25 cellular contexts compared by ENCODE assay signal in the genomic region with DNA sequence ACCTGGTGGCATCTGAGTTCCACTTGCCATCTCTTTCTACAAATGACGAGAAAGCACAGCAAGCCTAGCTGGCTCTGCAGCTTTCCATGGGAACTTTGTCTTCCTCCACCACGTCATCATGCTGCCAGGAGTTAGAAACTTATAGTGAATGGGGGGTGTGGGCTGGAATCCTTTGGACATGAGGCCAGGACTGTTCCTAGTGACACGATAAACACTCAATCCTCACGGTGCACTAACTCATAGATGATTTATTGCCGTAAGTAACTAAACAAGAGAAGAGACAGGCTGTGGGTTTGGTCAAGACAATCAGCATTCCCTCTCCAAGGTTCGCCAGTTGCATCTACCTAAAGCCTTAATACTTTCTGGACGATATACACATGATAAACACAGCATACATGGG. TPM values are rescaled to one million over a fixed set of nuclear protein-coding genes. Genes with fewer than 3 reads are reported as not detected.
DNase-seq lines count a peak whose midpoint lies in the region; ATAC-seq and TF ChIP-seq lines count a peak whose summit lies in the region.
"Had no signal": no experiment of that assay in that cellular context is flagged by ENCODE, and none has a peak within 500 bp of the region (broad histone marks: within the 10 kb centered on the region; RNA-seq: fewer than 3 reads in every experiment).

No MANE protein-coding gene starts in this region.

- peak overlapping the region; percentile 28 to 69 (median 58) for H3K27ac ChIP-seq in esophagus muscularis mucosa (replicated peaks in 1 of 4)
- H3K27ac ChIP-seq: coronary artery, HL-60, pancreas, stomach, tibial artery had no signal

- no peak for TF ChIP-seq CTCF in WTC11 (IDR thresholded peaks at IDR 0.05)
- TF ChIP-seq CTCF in esophagus muscularis mucosa (IDR thresholded peaks at IDR 0.05): no peak

- no peak overlapping the region for H3K4me3 Mint-ChIP-seq in stimulated activated naive CD8-positive, alpha-beta T cell treated with anti-CD3 and anti-CD28 coated beads, Interleukin-15, Interleukin-2, amounts not matched to agents 100 ng/mL and 50 ng/mL, for 24 hours
- H3K4me3 Mint-ChIP-seq in WTC11: no peak overlapping the region
- H3K4me3 Mint-ChIP-seq: nephron progenitor cell had no signal

- H3K27me3 ChIP-seq in esophagus muscularis mucosa: no peaks in the 10 kb centered on the region
- H3K27me3 ChIP-seq: pancreas, stomach, tibial artery had no signal

- no peak overlapping the region for H3K4me3 ChIP-seq in esophagus muscularis mucosa
- H3K4me3 ChIP-seq: coronary artery, pancreas, stomach, tibial artery had no signal

- no peak for ATAC-seq in stimulated activated naive CD8-positive, alpha-beta T cell treated with anti-CD3 and anti-CD28 coated beads, Interleukin-15, Interleukin-2, amounts not matched to agents 100 U/mL and 50 U/mL, for 24 hours
- no peak for ATAC-seq in WTC11
- ATAC-seq: HepG2, pancreas, right cardiac atrium had no signal

- peak overlapping the region; percentile 26 for H3K27ac Mint-ChIP-seq in stimulated activated naive CD8-positive, alpha-beta T cell treated with anti-CD3 and anti-CD28 coated beads, Interleukin-15, Interleukin-2, amounts not matched to agents 100 ng/mL and 50 ng/mL, for 24 hours
- H3K27ac Mint-ChIP-seq in WTC11: peak overlapping the region; percentile 30; the same call in 1 of the 2 replicates
- H3K27ac Mint-ChIP-seq: activated T-helper 2 cell treated with anti-CD3 and anti-CD28 coated beads, Interferon-gamma antibody, Interleukin-2, Interleukin-4, amounts not matched to agents 10 μg/mL and 5 μg/mL and 100 μg/mL, durations not matched to agents 14 hours and 24 hours and 36 hours; nephron progenitor cell had no signal

- H3K27me3 Mint-ChIP-seq in stimulated activated naive CD8-positive, alpha-beta T cell treated with anti-CD3 and anti-CD28 coated beads, Interleukin-15, Interleukin-2, amounts not matched to agents 100 ng/mL and 50 ng/mL, for 24 hours: no peaks in the 10 kb centered on the region
- no peaks in the 10 kb centered on the region for H3K27me3 Mint-ChIP-seq in WTC11 (ENCODE audit: low read depth)

- CTCF ChIA-PET in WTC11 (lab: Charles Lee): interaction anchor here (0.8 kb wide), 1 partner anchor 162 kb away, joined by 3 read pairs; no protein-coding TSS in a partner anchor

- 52% methylated on average over 7 of the region's 7 CpGs for WGBS in esophagus muscularis mucosa

- intact Hi-C loops in esophagus muscularis mucosa (cut with DNase I) (no loop called here), posterior vena cava (cut with DNase I) (loop anchor here in 1 of 2 donors (1.0 kb wide), 1 partner anchor 107 kb away; no protein-coding TSS in a partner anchor)

- TF ChIP-seq EP300 in esophagus muscularis mucosa (IDR thresholded peaks at IDR 0.05): no peak

- H3K4me1 Mint-ChIP-seq in stimulated activated naive CD8-positive, alpha-beta T cell treated with anti-CD3 and anti-CD28 coated beads, Interleukin-15, Interleukin-2, amounts not matched to agents 100 ng/mL and 50 ng/mL, for 24 hours (ENCODE audit: low read depth): peaks cover 94% of the 10 kb centered on the region
- peaks cover 23% of the 10 kb centered on the region for H3K4me1 Mint-ChIP-seq in WTC11

- no peaks in the 10 kb centered on the region for H3K9me3 Mint-ChIP-seq in stimulated activated naive CD8-positive, alpha-beta T cell treated with anti-CD3 and anti-CD28 coated beads, Interleukin-15, Interleukin-2, amounts not matched to agents 100 ng/mL and 50 ng/mL, for 24 hours
- no peaks in the 10 kb centered on the region for H3K9me3 Mint-ChIP-seq in WTC11
- H3K9me3 Mint-ChIP-seq: activated T-helper 2 cell treated with anti-CD3 and anti-CD28 coated beads, Interferon-gamma antibody, Interleukin-2, Interleukin-4, amounts not matched to agents 10 μg/mL and 5 μg/mL and 100 μg/mL, durations not matched to agents 14 hours and 24 hours and 36 hours; nephron progenitor cell had no signal

- H3K36me3 ChIP-seq in esophagus muscularis mucosa: peaks cover 0 to 77% (median 48%) of the 10 kb centered on the region in 4 donors
- H3K36me3 ChIP-seq: pancreas had no signal

- no peaks in the 10 kb centered on the region for H3K9me3 ChIP-seq in esophagus muscularis mucosa
- H3K9me3 ChIP-seq: pancreas, stomach, tibial artery had no signal

- POLR2A ChIA-PET in WTC11 (lab: Charles Lee): no interaction called here

- no peak for TF ChIP-seq POLR2A in esophagus muscularis mucosa (IDR thresholded peaks at IDR 0.05; ENCODE audit: low read depth)

- peaks cover 7 to 78% (median 49%) of the 10 kb centered on the region in 4 donors for H3K4me1 ChIP-seq in esophagus muscularis mucosa
- H3K4me1 ChIP-seq: pancreas had no signal

- H3K36me3 Mint-ChIP-seq in stimulated activated naive CD8-positive, alpha-beta T cell treated with anti-CD3 and anti-CD28 coated beads, Interleukin-15, Interleukin-2, amounts not matched to agents 100 ng/mL and 50 ng/mL, for 24 hours (ENCODE audit: low read depth): peaks cover 73% of the 10 kb centered on the region
- peaks cover 16% of the 10 kb centered on the region; the same call in 1 of the 2 replicates for H3K36me3 Mint-ChIP-seq in WTC11

- DNase-seq in stimulated activated naive CD8-positive, alpha-beta T cell treated with anti-CD3 and anti-CD28 coated beads, Interleukin-15, Interleukin-2, amounts not matched to agents 100 U/mL and 50 U/mL, for 24 hours: no peak
- DNase-seq in WTC11 (ENCODE audit: low spot score): no peak
- DNase-seq in esophagus muscularis mucosa (ENCODE audit: extremely low spot score): peak; percentile 66
- no peak for DNase-seq in posterior vena cava (ENCODE audit: low spot score)
- no peak for DNase-seq in stimulated activated CD4-positive, alpha-beta T cell treated with anti-CD3 and anti-CD28 coated beads, Interleukin-1b, Interleukin-23, amount 100 ng/mL, for 48 hours
- no peak for DNase-seq in ureter (ENCODE audit: low spot score)
- DNase-seq: DMS153; midbrain; NCI-H1092; NCI-H1930; NCI-H526 treated with DMSO at 0.1 percent for 48 hours; nephron progenitor cell; pancreas; right cardiac atrium; RPMI8226; stimulated activated CD4-positive, alpha-beta T cell treated with anti-CD3 and anti-CD28 coated beads, Interleukin-12 subunit alpha, Interleukin-12 subunit beta, amount 100 ng/mL, for 4 hours; stimulated activated CD4-positive, alpha-beta T cell treated with anti-CD3 and anti-CD28 coated beads, Interleukin-4, amount 100 ng/mL, for 4 hours; stomach; T-helper 9 cell; tibial artery had no signal

TF ChIP-seq in WTC11, 78 proteins besides CTCF, POLR2A, EP300 and RAD21:
- TF ChIP-seq, protein P1, sequence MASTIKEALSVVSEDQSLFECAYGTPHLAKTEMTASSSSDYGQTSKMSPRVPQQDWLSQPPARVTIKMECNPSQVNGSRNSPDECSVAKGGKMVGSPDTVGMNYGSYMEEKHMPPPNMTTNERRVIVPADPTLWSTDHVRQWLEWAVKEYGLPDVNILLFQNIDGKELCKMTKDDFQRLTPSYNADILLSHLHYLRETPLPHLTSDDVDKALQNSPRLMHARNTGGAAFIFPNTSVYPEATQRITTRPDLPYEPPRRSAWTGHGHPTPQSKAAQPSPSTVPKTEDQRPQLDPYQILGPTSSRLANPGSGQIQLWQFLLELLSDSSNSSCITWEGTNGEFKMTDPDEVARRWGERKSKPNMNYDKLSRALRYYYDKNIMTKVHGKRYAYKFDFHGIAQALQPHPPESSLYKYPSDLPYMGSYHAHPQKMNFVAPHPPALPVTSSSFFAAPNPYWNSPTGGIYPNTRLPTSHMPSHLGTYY (CRISPR knock-in tag; IDR thresholded peaks at IDR 0.05): no peak
- TF ChIP-seq NR2C2 (CRISPR knock-in tag; IDR thresholded peaks at IDR 0.05): no peak
- TF ChIP-seq ZNF317 (CRISPR knock-in tag; IDR thresholded peaks at IDR 0.05; ENCODE audit: borderline replicate concordance, low read depth): no peak
- no peak for TF ChIP-seq ZNF138 (CRISPR knock-in tag; conservative IDR thresholded peaks at IDR 0.05)
- TF ChIP-seq, protein P2, sequence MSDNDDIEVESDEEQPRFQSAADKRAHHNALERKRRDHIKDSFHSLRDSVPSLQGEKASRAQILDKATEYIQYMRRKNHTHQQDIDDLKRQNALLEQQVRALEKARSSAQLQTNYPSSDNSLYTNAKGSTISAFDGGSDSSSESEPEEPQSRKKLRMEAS (CRISPR knock-in tag; IDR thresholded peaks at IDR 0.05): no peak
- TF ChIP-seq NFYB (CRISPR knock-in tag; conservative IDR thresholded peaks at IDR 0.05; ENCODE audit: low read depth): no peak
- TF ChIP-seq GRHL2 (CRISPR knock-in tag; IDR thresholded peaks at IDR 0.05; ENCODE audit: insufficient replicate concordance, severe bottlenecking): no peak
- no peak for TF ChIP-seq NR1H2 (CRISPR knock-in tag; IDR thresholded peaks at IDR 0.05)

RNA-seq across cellular contexts. Expression of gene OXNAD1, which starts 50.6 kb away (rescaled TPM):
- total RNA-seq in WTC11 (2021) (20.1 to 21.7 TPM (median 21.4 TPM) in 3 replicates), esophagus muscularis mucosa (10 to 100 TPM in 2 of 4 donors, 1 to 10 TPM in 2; 6.7 to 13.3 (median 10.2) TPM), posterior vena cava (1 to 10 TPM; 7.5 to 8.6 TPM), ureter (22.3 TPM)

RNA-seq across cellular contexts. Expression of gene DPH3, which starts 50.9 kb away (rescaled TPM):
- total RNA-seq in WTC11 (2021) (26.5 to 27.8 TPM (median 26.6 TPM) in 3 replicates), esophagus muscularis mucosa (10 to 100 TPM; 27.2 to 50.7 (median 37.6) TPM), posterior vena cava (10 to 100 TPM; 35.4 to 47.1 TPM), ureter (16.6 TPM)
